Comparison of ENCODE assay signal across 7 cellular contexts in the genomic region with DNA sequence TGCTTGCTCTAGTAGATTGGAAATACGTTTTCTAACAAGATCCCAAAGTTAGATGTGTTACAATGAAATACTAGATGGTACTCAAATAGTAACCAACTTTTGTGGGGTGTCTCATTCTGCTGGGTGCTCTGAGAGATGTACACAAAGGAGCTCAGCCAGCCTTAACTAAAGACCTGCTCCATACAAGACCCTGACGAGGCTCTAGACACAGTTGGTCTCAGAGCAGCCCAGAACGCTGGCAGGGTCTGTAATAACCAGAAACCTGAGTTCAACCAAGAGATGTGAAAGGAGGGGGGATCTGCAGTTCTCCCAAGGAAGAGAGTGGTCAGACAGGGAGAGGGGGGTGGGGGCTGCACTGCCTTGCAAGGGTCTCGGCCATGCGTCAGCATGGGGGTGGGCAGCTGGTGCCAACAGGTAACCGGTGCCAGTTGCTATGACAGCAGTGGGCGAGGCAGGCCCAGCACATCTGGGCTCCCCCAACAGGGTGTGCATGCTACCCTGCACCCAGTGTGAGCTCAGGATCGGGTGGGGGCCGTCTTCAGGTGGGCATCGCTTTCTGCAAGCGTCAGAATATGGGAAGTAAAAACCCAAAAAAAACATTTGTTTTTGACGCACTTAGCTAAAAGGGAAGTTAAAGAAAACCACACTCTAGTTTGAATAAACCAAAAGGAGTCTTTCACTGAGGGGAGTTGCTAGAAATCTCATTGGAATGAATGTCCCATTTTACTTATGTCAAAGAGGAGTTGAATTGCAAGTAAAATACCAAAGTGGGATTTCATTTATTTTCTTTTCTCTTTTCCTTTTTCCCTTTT.
A peak's percentile ranks its signal among the peaks of the same experiment; 100 is the strongest.
DNase-seq lines count a peak whose midpoint lies in the region; ATAC-seq and TF ChIP-seq lines count a peak whose summit lies in the region.

No MANE protein-coding gene starts in this region.

- ATAC-seq in GM19438 (IDR thresholded peaks at IDR 0.05; ENCODE audit: low read depth, unreplicated experiment) (peak; percentile 44), HG03066 (IDR thresholded peaks at IDR 0.05; ENCODE audit: low read depth, unreplicated experiment) (peak; percentile 33), WTC11 (no peak)

- no peak overlapping the region for H2BK15ac ChIP-seq in H9 (ENCODE audit: low read depth, low read length)

- H3K4ac ChIP-seq in H9 (ENCODE audit: low read depth, low read length), result no peak overlapping the region

- H3K9ac ChIP-seq in H9 (ENCODE audit: extremely low read depth, insufficient read length, low read length), result no peak overlapping the region

- H3K36me3 Mint-ChIP-seq in WTC11, result peaks cover 18% of the 10 kb centered on the region; the same call in 1 of the 2 replicates
- H3K36me3 Mint-ChIP-seq in H9 (ENCODE audit: insufficient read depth in 1 of 3, low read depth in 3 of 3), result peaks cover 15 to 23% (median 22%) of the 10 kb centered on the region in 3 experiments

- no peak overlapping the region for H3K18ac ChIP-seq in H9 (ENCODE audit: insufficient read length, low read depth, low read length)

- no peaks in the 10 kb centered on the region for H3K9me3 ChIP-seq in H9 (ENCODE audit: control insufficient read depth, low read depth, low read length)

- H3T11ph ChIP-seq in H9 (ENCODE audit: low read length), result no peak overlapping the region

- H3K27me3 ChIP-seq in H9 (ENCODE audit: insufficient read depth, low read length), result no peaks in the 10 kb centered on the region

- CTCF ChIA-PET in WTC11 (lab: Charles Lee), result interaction anchor here (0.6 to 1.4 kb wide), 3 partner anchors 12 to 237 kb away, joined by 3 read pairs; no protein-coding TSS in a partner anchor
- CTCF ChIA-PET in RWPE1 (lab: Yijun Ruan, JAX), result interaction anchor here (0.6 to 0.7 kb wide), 3 partner anchors 26 to 1794 kb away, joined by 3 to 5 read pairs (median 3); no protein-coding TSS in a partner anchor

- H3K4me2 ChIP-seq in H9 (ENCODE audit: insufficient read depth, insufficient read length, low read length), result no peak overlapping the region

- TF ChIP-seq CTCF in WTC11 (IDR thresholded peaks at IDR 0.05) (no peak), H9 (conservative IDR thresholded peaks at IDR 0.05) (no peak), RWPE1 (conservative IDR thresholded peaks at IDR 0.05; ENCODE audit: low read depth) (no peak)

- H3K4me1 Mint-ChIP-seq in WTC11 (peaks cover 21% of the 10 kb centered on the region), H9 (peaks cover 18 to 23% of the 10 kb centered on the region in 2 experiments)

- no peaks in the 10 kb centered on the region for H3K79me1 ChIP-seq in H9 (ENCODE audit: insufficient read depth, low read depth, low read length, poor library complexity, severe bottlenecking)

- no peaks in the 10 kb centered on the region for H3K23me2 ChIP-seq in H9 (ENCODE audit: insufficient read length, low read depth, low read length, poor library complexity, severe bottlenecking)

- H3K4me3 Mint-ChIP-seq in WTC11 (no peak overlapping the region), H9 (no peak overlapping the region)

- no peak overlapping the region for H2BK20ac ChIP-seq in H9 (ENCODE audit: low read depth, low read length, poor library complexity, severe bottlenecking)

- no peak overlapping the region for H4K91ac ChIP-seq in H9 (ENCODE audit: insufficient read length, low read depth, low read length)

- peaks cover 16% of the 10 kb centered on the region for H3K4me1 ChIP-seq in H9 (ENCODE audit: insufficient read depth, low read length)

- intact Hi-C loops in posterior vena cava (cut with DNase I), result no loop called here

- no peak overlapping the region for H3K23ac ChIP-seq in H9 (ENCODE audit: insufficient read length, low read depth, low read length)

- no peak overlapping the region for H2BK12ac ChIP-seq in H9 (ENCODE audit: insufficient read length, low read depth, low read length)

- no peak overlapping the region for H3K14ac ChIP-seq in H9 (ENCODE audit: insufficient read depth, low read length)

- H3K27ac ChIP-seq in H9 (ENCODE audit: insufficient read length, low read depth, low read length), result no peak overlapping the region
- H3K27ac ChIP-seq in RWPE1, result no peak overlapping the region

- H4K8ac ChIP-seq in H9 (replicated peaks; ENCODE audit: insufficient read length, low read depth, low read length), result no peak overlapping the region

- H3K9me3 Mint-ChIP-seq in WTC11, result no peaks in the 10 kb centered on the region
- H3K9me3 Mint-ChIP-seq in H9, result no peaks in the 10 kb centered on the region

- H2AK5ac ChIP-seq in H9 (ENCODE audit: insufficient read length, low read length), result no peak overlapping the region

- H2AFZ ChIP-seq in H9 (ENCODE audit: low read length), result no peak overlapping the region

- no peak overlapping the region for H3K56ac ChIP-seq in H9 (ENCODE audit: insufficient read length, low read depth, low read length)

- DNase-seq in WTC11 (ENCODE audit: low spot score), result no peak
- peak; percentile 80 for DNase-seq in posterior vena cava (ENCODE audit: low spot score)
- no peak for DNase-seq in retina
- DNase-seq in H9, result no peak
- DNase-seq in RWPE1 (ENCODE audit: low spot score), result no peak

- WGBS in H9 (ENCODE audit: extremely low coverage, insufficient read length, low lambda C conversion rate), result no CpG with 5 or more reads among the region's 12 CpGs

- no peaks in the 10 kb centered on the region for H3K79me2 ChIP-seq in H9 (ENCODE audit: insufficient read depth, low read length)

- POLR2A ChIA-PET in WTC11 (lab: Charles Lee), result interaction anchor here (0.7 kb wide), 1 partner anchor 15 kb away, joined by 3 read pairs; no protein-coding TSS in a partner anchor
- POLR2A ChIA-PET in RWPE1 (lab: Yijun Ruan, JAX; ENCODE audit: low non-redundant PET), result interaction anchor here (0.7 kb wide), 1 partner anchor 11 kb away, joined by 6 read pairs; no protein-coding TSS in a partner anchor

- H3K27ac Mint-ChIP-seq in WTC11 (peak overlapping the region; percentile 19; the same call in 1 of the 2 replicates), H9 (no peak overlapping the region)

- no peaks in the 10 kb centered on the region for H4K20me1 ChIP-seq in H9 (ENCODE audit: control insufficient read depth, insufficient read depth, insufficient read length)

- H3K27me3 Mint-ChIP-seq in WTC11 (ENCODE audit: low read depth) (no peaks in the 10 kb centered on the region), H9 (ENCODE audit: low read depth) (no peaks in the 10 kb centered on the region; the same call in 1 of the 2 replicates)

- no peak overlapping the region for H2BK5ac ChIP-seq in H9 (ENCODE audit: insufficient read length, low read length)

- H4K5ac ChIP-seq in H9 (ENCODE audit: insufficient read length, low read depth, low read length), result no peak overlapping the region

- no peak overlapping the region for H2BK120ac ChIP-seq in H9 (ENCODE audit: low read depth, low read length, poor library complexity, severe bottlenecking)

TF ChIP-seq in WTC11, 78 proteins besides CTCF, POLR2A, EP300 and RAD21:
- TF ChIP-seq PREB (CRISPR knock-in tag; IDR thresholded peaks at IDR 0.05; ENCODE audit: borderline replicate concordance), result no peak
